Comparison of ENCODE assay signal across 8 cellular contexts in the genomic region with DNA sequence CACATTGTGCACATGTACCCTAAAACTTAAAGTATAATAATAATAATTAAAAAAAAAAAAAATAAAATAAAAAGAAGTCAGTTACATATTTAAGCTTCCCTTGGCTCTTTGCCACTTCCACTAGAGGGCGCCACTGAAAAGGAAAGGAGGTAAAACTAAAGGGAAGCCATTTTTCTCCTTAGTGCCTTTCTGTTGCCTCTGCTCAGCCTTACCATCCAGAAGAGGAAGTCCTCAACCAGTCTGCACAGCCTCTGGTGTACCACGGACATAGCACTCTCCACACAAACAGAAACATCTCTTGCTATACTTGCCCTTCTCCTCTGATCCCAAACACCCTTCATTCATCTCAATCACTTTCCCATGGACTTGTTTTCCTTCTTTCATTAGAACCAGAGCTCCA.
DNase-seq lines count a peak whose midpoint lies in the region; ATAC-seq and TF ChIP-seq lines count a peak whose summit lies in the region.

No MANE protein-coding gene starts in this region.

- TF ChIP-seq EP300 in transverse colon (IDR thresholded peaks at IDR 0.05; ENCODE audit: low read depth) = no peak

- H3K4me3 Mint-ChIP-seq in neural progenitor cell = no peak overlapping the region

- in situ Hi-C loops in transverse colon (cut with MboI; ENCODE audit: low pct_ligation_motif_present in 1 of 4, low pct_unique_long_range_greater_than_20kb in 1 of 4, low sequenced_read_pairs in 3 of 4) = no loop called here

- WGBS in transverse colon (ENCODE audit: low coverage in 1 of 2), 2 donors = 41 to 50% methylated on average over 2 of the region's 2 CpGs

- peak; percentile 42 for TF ChIP-seq CTCF in AG09309 (IDR thresholded peaks at IDR 0.05; ENCODE audit: control insufficient read depth, insufficient read depth, low read depth, low read length, missing control alignments)
- peak; percentile 70 for TF ChIP-seq CTCF in neural progenitor cell (IDR thresholded peaks at IDR 0.05)
- TF ChIP-seq CTCF in transverse colon (IDR thresholded peaks at IDR 0.05) = peak; percentile 55 to 78 (median 62)

- no peaks in the 10 kb centered on the region for H3K9me3 Mint-ChIP-seq in neural progenitor cell

- H3K27me3 Mint-ChIP-seq in neural progenitor cell (ENCODE audit: insufficient read depth, low read depth) = no peaks in the 10 kb centered on the region

- DNase-seq in AG09309 (ENCODE audit: low read depth) (no peak), NCI-H69 (lab: John Stamatoyannopoulos, UW) (peak; percentile 83), erythroblast (lab: John Stamatoyannopoulos, UW) (peak; percentile 81 to 89), neural progenitor cell (ENCODE audit: low spot score) (peak; percentile 70), transverse colon (peak; percentile 78)
- DNase-seq in activated CD8-positive, alpha-beta memory T cell treated with anti-CD3 and anti-CD28 coated beads for 4 hours (ENCODE audit: low read depth in 2 of 2) = peak; percentile 30 to 33

- H2AFZ ChIP-seq in neural progenitor cell (replicated peaks) = peak overlapping the region; percentile 56

- no peak overlapping the region for H3K27ac Mint-ChIP-seq in neural progenitor cell

- H3K4me3 ChIP-seq in AG09309 (ENCODE audit: control insufficient read depth, low read depth, low read length) (no peak overlapping the region), neural progenitor cell (no peak overlapping the region), transverse colon (no peak overlapping the region)

- peaks cover 6% of the 10 kb centered on the region for H3K4me1 ChIP-seq in neural progenitor cell
- peaks cover 3 to 14% (median 9%) of the 10 kb centered on the region in 4 donors for H3K4me1 ChIP-seq in transverse colon

- H3K27ac ChIP-seq in neural progenitor cell (no peak overlapping the region), transverse colon (no peak overlapping the region)

- ATAC-seq in GM18907 (IDR thresholded peaks at IDR 0.05; ENCODE audit: unreplicated experiment) = peak; percentile 53
- no peak for ATAC-seq in GM21367 (IDR thresholded peaks at IDR 0.05; ENCODE audit: unreplicated experiment)

- H3K27me3 ChIP-seq in neural progenitor cell = no peaks in the 10 kb centered on the region
- H3K27me3 ChIP-seq in transverse colon = no peaks in the 10 kb centered on the region

- TF ChIP-seq POLR2A in erythroblast (IDR thresholded peaks at IDR 0.05; ENCODE audit: low read length) = no peak
- TF ChIP-seq POLR2A in transverse colon (IDR thresholded peaks at IDR 0.05) = no peak

- no peaks in the 10 kb centered on the region for H3K9me3 ChIP-seq in neural progenitor cell (ENCODE audit: low read depth)
- no peaks in the 10 kb centered on the region for H3K9me3 ChIP-seq in transverse colon

- no peaks in the 10 kb centered on the region for H3K36me3 Mint-ChIP-seq in neural progenitor cell

- H3F3A ChIP-seq in neural progenitor cell (ENCODE audit: low read depth) = no peaks in the 10 kb centered on the region

- intact Hi-C loops in transverse colon (cut with DNase I; ENCODE audit: low total_unique reads) = no loop called here

- H3K79me2 ChIP-seq in neural progenitor cell (ENCODE audit: low read depth) = no peaks in the 10 kb centered on the region

- H3K9ac ChIP-seq in neural progenitor cell = no peak overlapping the region

- no peak overlapping the region for H3K4me2 ChIP-seq in neural progenitor cell

- no peaks in the 10 kb centered on the region for H4K20me1 ChIP-seq in neural progenitor cell (ENCODE audit: low read depth)

- peaks cover 15% of the 10 kb centered on the region for H3K4me1 Mint-ChIP-seq in neural progenitor cell

- H3K36me3 ChIP-seq in neural progenitor cell = no peaks in the 10 kb centered on the region
- no peaks in the 10 kb centered on the region for H3K36me3 ChIP-seq in transverse colon
